In the genomic region with DNA sequence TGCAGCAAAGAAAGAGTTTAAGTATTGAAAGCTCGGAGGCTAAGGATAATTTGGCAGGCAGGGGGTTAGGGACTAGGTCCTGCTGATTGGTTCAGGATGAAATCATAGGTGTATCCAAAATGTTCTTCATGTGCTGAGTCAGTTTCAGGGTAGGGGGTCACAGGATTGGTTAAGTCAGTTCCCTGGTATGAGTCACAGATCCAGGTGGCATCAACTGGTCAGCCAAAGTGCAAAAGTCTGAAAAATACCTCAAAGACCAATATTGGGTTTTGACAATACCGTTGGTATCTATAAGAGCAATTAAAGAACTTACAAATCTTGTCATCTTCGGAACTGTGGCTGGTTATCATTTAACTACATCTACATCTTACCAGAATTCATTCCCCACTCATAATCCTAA, we compare ENCODE assay signal across 17 cellular contexts. TPM values are rescaled to one million over a fixed set of nuclear protein-coding genes. Genes with fewer than 3 reads are reported as not detected.
DNase-seq lines count a peak whose midpoint lies in the region; ATAC-seq lines count a peak whose summit lies in the region.
"Had no signal": no experiment of that assay in that cellular context is flagged by ENCODE, and none has a peak within 500 bp of the region (broad histone marks: within the 10 kb centered on the region; RNA-seq: fewer than 3 reads in every experiment).

No MANE protein-coding gene starts in this region.

- intact Hi-C loops in sciatic nerve (cut with DNase I), result no loop called here
- intact Hi-C loops in left cardiac atrium (cut with DNase I), result no loop called here

- no peaks in the 10 kb centered on the region for H3K36me3 Mint-ChIP-seq in activated T-cell treated with anti-CD3 and anti-CD28 coated beads, Interleukin-2, amount 50 U/mL, for 4 hours (ENCODE audit: insufficient read depth)
- peaks cover 1% of the 10 kb centered on the region for H3K36me3 Mint-ChIP-seq in IgD-negative memory B cell
- H3K36me3 Mint-ChIP-seq in stimulated activated naive CD8-positive, alpha-beta T cell treated with anti-CD3 and anti-CD28 coated beads, Interleukin-15, Interleukin-2, amounts not matched to agents 100 ng/mL and 50 ng/mL, for 24 hours (ENCODE audit: low read depth), result no peaks in the 10 kb centered on the region

- ATAC-seq in activated T-cell treated with anti-CD3 and anti-CD28 coated beads, Interleukin-2, amount 50 U/mL, for 4 hours, result peak in 1 of 2 donors; percentile 3
- ATAC-seq in sciatic nerve (no peak), left cardiac atrium (no peak)
- ATAC-seq: pancreas had no signal

- H3K9me3 Mint-ChIP-seq in activated T-cell treated with anti-CD3 and anti-CD28 coated beads, Interleukin-2, amount 50 U/mL, for 4 hours, result no peaks in the 10 kb centered on the region
- H3K9me3 Mint-ChIP-seq in IgD-negative memory B cell, result peaks cover 0 to 3% (median 0%) of the 10 kb centered on the region in 3 donors
- H3K9me3 Mint-ChIP-seq in stimulated activated naive CD8-positive, alpha-beta T cell treated with anti-CD3 and anti-CD28 coated beads, Interleukin-15, Interleukin-2, amounts not matched to agents 100 ng/mL and 50 ng/mL, for 24 hours, result peaks cover 3% of the 10 kb centered on the region
- H3K9me3 Mint-ChIP-seq: dendritic cell treated with granulocyte-macrophage colony-stimulating factor and Interleukin-4, amounts not matched to agents 40 ng/mL and 50 ng/mL, for 4 days had no signal

- H3K4me1 Mint-ChIP-seq in activated T-cell treated with anti-CD3 and anti-CD28 coated beads, Interleukin-2, amount 50 U/mL, for 4 hours (ENCODE audit: low read depth), result peaks cover 63% of the 10 kb centered on the region
- peaks cover 30 to 50% (median 40%) of the 10 kb centered on the region in 3 donors for H3K4me1 Mint-ChIP-seq in IgD-negative memory B cell
- H3K4me1 Mint-ChIP-seq in stimulated activated naive CD8-positive, alpha-beta T cell treated with anti-CD3 and anti-CD28 coated beads, Interleukin-15, Interleukin-2, amounts not matched to agents 100 ng/mL and 50 ng/mL, for 24 hours (ENCODE audit: low read depth), result peaks cover 57% of the 10 kb centered on the region

- H3K27me3 ChIP-seq in effector memory CD4-positive, alpha-beta T cell (replicated peaks; ENCODE audit: control insufficient read depth, insufficient read depth, low read length, poor library complexity, severe bottlenecking), result no peaks in the 10 kb centered on the region
- H3K27me3 ChIP-seq: tibial artery had no signal

- H3K27me3 Mint-ChIP-seq in activated T-cell treated with anti-CD3 and anti-CD28 coated beads, Interleukin-2, amount 50 U/mL, for 4 hours (ENCODE audit: low read depth), result no peaks in the 10 kb centered on the region
- peaks cover 3% of the 10 kb centered on the region for H3K27me3 Mint-ChIP-seq in IgD-negative memory B cell
- H3K27me3 Mint-ChIP-seq in stimulated activated naive CD8-positive, alpha-beta T cell treated with anti-CD3 and anti-CD28 coated beads, Interleukin-15, Interleukin-2, amounts not matched to agents 100 ng/mL and 50 ng/mL, for 24 hours, result no peaks in the 10 kb centered on the region
- H3K27me3 Mint-ChIP-seq: dendritic cell treated with granulocyte-macrophage colony-stimulating factor and Interleukin-4, amounts not matched to agents 40 ng/mL and 50 ng/mL, for 4 days had no signal

- H3K27ac Mint-ChIP-seq in IgD-negative memory B cell, result peak overlapping the region; percentile 92 to 97 (median 95)
- H3K27ac Mint-ChIP-seq in stimulated activated naive CD8-positive, alpha-beta T cell treated with anti-CD3 and anti-CD28 coated beads, Interleukin-15, Interleukin-2, amounts not matched to agents 100 ng/mL and 50 ng/mL, for 24 hours, result peak overlapping the region; percentile 93
- H3K27ac Mint-ChIP-seq: dendritic cell treated with granulocyte-macrophage colony-stimulating factor and Interleukin-4, amounts not matched to agents 40 ng/mL and 50 ng/mL, for 4 days had no signal

- DNase-seq in activated T-cell treated with anti-CD3 and anti-CD28 coated beads, Interleukin-2, amount 50 U/mL, for 4 hours, result no peak
- no peak for DNase-seq in activated T-cell treated with anti-CD3 and anti-CD28 coated beads, Interleukin-2, amount 50 U/mL, for 1 hour
- DNase-seq in effector memory CD4-positive, alpha-beta T cell, result no peak
- no peak for DNase-seq in sciatic nerve (ENCODE audit: low spot score)
- no peak for DNase-seq in left cardiac atrium
- no peak for DNase-seq in NCI-H1436 (lab: John Stamatoyannopoulos, UW)
- DNase-seq: ACHN, amygdala, KBM-7, NCI-H1694, NCI-H69, pancreas, RPMI8226, tibial artery had no signal

- peaks cover 35% of the 10 kb centered on the region for H3K4me1 ChIP-seq in effector memory CD4-positive, alpha-beta T cell (ENCODE audit: control insufficient read depth, insufficient read depth, low read length, poor library complexity, severe bottlenecking)
- H3K4me1 ChIP-seq: pancreas, tibial artery had no signal

- no peaks in the 10 kb centered on the region for H3K9me3 ChIP-seq in effector memory CD4-positive, alpha-beta T cell (ENCODE audit: control insufficient read depth, low read length)
- H3K9me3 ChIP-seq: pancreas, tibial artery had no signal

- H3K36me3 ChIP-seq in effector memory CD4-positive, alpha-beta T cell (ENCODE audit: control insufficient read depth, insufficient read depth, low read length), result no peaks in the 10 kb centered on the region
- H3K36me3 ChIP-seq: pancreas, tibial artery had no signal

- peak overlapping the region; percentile 58 for H3K4me3 Mint-ChIP-seq in activated T-cell treated with anti-CD3 and anti-CD28 coated beads, Interleukin-2, amount 50 U/mL, for 4 hours
- H3K4me3 Mint-ChIP-seq in IgD-negative memory B cell, result peak overlapping the region; percentile 34 to 93 (median 87)
- H3K4me3 Mint-ChIP-seq in stimulated activated naive CD8-positive, alpha-beta T cell treated with anti-CD3 and anti-CD28 coated beads, Interleukin-15, Interleukin-2, amounts not matched to agents 100 ng/mL and 50 ng/mL, for 24 hours, result peak overlapping the region; percentile 54
- H3K4me3 Mint-ChIP-seq: dendritic cell treated with granulocyte-macrophage colony-stimulating factor and Interleukin-4, amounts not matched to agents 40 ng/mL and 50 ng/mL, for 4 days had no signal

- H3K27ac ChIP-seq in effector memory CD4-positive, alpha-beta T cell (ENCODE audit: insufficient read depth, low read length, poor library complexity, severe bottlenecking), result peak overlapping the region; percentile 82
- H3K27ac ChIP-seq: pancreas, tibial artery had no signal

- H3K4me3 ChIP-seq in effector memory CD4-positive, alpha-beta T cell (ENCODE audit: insufficient read depth, low read depth, low read length, poor library complexity, severe bottlenecking), result peak overlapping the region; percentile 24
- H3K4me3 ChIP-seq: pancreas, tibial artery had no signal

RNA-seq across cellular contexts. Expression of gene PRDM8, which starts 25.6 kb away (rescaled TPM):
- 1 to 10 TPM; 2.9 to 5.1 (median 3.7) TPM for total RNA-seq in activated T-cell treated with anti-CD3 and anti-CD28 coated beads, Interleukin-2, amount 50 U/mL, for 4 hours
- polyA plus RNA-seq in IgD-negative memory B cell, result 3.8 TPM
- 8.0 TPM for total RNA-seq in sciatic nerve
- total RNA-seq in left cardiac atrium, result 1 to 10 TPM; 1.5 to 2.0 TPM
